In genomic region chr2:213151437-213152064, GRCh38 we compare ENCODE assay signal across 1 cellular context.
TF ChIP-seq lines count a peak whose summit lies in the region.

IKZF2 (minus strand) TSS chr2:213151612; CDS start chr2:213148629, 2,983 bp downstream.

TF ChIP-seq in HepG2, 621 proteins besides CTCF, POLR2A, EP300 and RAD21 (continued from another document and continues in another):
- no peak for TF ChIP-seq AHDC1 (CRISPR knock-in tag; IDR thresholded peaks at IDR 0.05; ENCODE audit: borderline replicate concordance)
- TF ChIP-seq ZNF329 (CRISPR knock-in tag; IDR thresholded peaks at IDR 0.05; ENCODE audit: low read depth), result 0 out of 2 replicates have a peak, but pooled peaks have one; percentile 39
- TF ChIP-seq MAZ (IDR thresholded peaks at IDR 0.05; ENCODE audit: borderline replicate concordance, low read depth, low read length), result peak; percentile 51; the same call in 1 of the 2 replicates
- TF ChIP-seq MAZ (CRISPR knock-in tag; IDR thresholded peaks at IDR 0.05; ENCODE audit: low read depth), result peak; percentile 87
- TF ChIP-seq SRSF9 (IDR thresholded peaks at IDR 0.05; ENCODE audit: borderline replicate concordance, insufficient read depth, low read depth, low read length, poor library complexity, severe bottlenecking), result no peak
- TF ChIP-seq ZNF772 (CRISPR knock-in tag; IDR thresholded peaks at IDR 0.05), result peak; percentile 23; the same call in 1 of the 2 replicates
- 0 out of 2 replicates have a peak, but pooled peaks have one; percentile 46 for TF ChIP-seq SP4 (CRISPR knock-in tag; IDR thresholded peaks at IDR 0.05)
- peak; percentile 56; the same call in 1 of the 2 replicates for TF ChIP-seq SAFB2 (CRISPR knock-in tag; IDR thresholded peaks at IDR 0.05; ENCODE audit: borderline replicate concordance, low read depth)
- peak; percentile 35; the same call in 1 of the 2 replicates for TF ChIP-seq ZNF253 (CRISPR knock-in tag; IDR thresholded peaks at IDR 0.05; ENCODE audit: borderline replicate concordance)
- no peak for TF ChIP-seq KMT2B (CRISPR knock-in tag; IDR thresholded peaks at IDR 0.05)
- peak; percentile 60 for TF ChIP-seq SKI (IDR thresholded peaks at IDR 0.05; ENCODE audit: partially characterized antibody)
- TF ChIP-seq ZSCAN20 (CRISPR knock-in tag; IDR thresholded peaks at IDR 0.05; ENCODE audit: borderline replicate concordance), result peak; percentile 85; the same call in 1 of the 2 replicates
- TF ChIP-seq SAP130 (CRISPR knock-in tag; IDR thresholded peaks at IDR 0.05; ENCODE audit: low read depth), result peak; percentile 20; the same call in 1 of the 2 replicates
- TF ChIP-seq NR0B2 (CRISPR knock-in tag; IDR thresholded peaks at IDR 0.05), result peak; percentile 74; the same call in 1 of the 2 replicates
- no peak for TF ChIP-seq USF2 (IDR thresholded peaks at IDR 0.05; ENCODE audit: low read depth, low read length)
- no peak for TF ChIP-seq USF2 (CRISPR knock-in tag; IDR thresholded peaks at IDR 0.05; ENCODE audit: borderline replicate concordance)
- TF ChIP-seq ZNF501 (CRISPR knock-in tag; IDR thresholded peaks at IDR 0.05), result peak; percentile 69; the same call in 1 of the 2 replicates
- 0 out of 2 replicates have a peak, but pooled peaks have one; percentile 8 for TF ChIP-seq POLR2G (IDR thresholded peaks at IDR 0.05; ENCODE audit: low read depth, low read length)
- peak; percentile 77; the same call in 1 of the 2 replicates for TF ChIP-seq ZNF142 (CRISPR knock-in tag; IDR thresholded peaks at IDR 0.05)
- 0 out of 2 replicates have a peak, but pooled peaks have one; percentile 66 for TF ChIP-seq MTA1 (CRISPR knock-in tag; IDR thresholded peaks at IDR 0.05; ENCODE audit: borderline replicate concordance)
- peak; percentile 98 for TF ChIP-seq ZBTB14 (CRISPR knock-in tag; IDR thresholded peaks at IDR 0.05)
- TF ChIP-seq ZNF646 (CRISPR knock-in tag; IDR thresholded peaks at IDR 0.05), result no peak
- peak; percentile 3; the same call in 1 of the 2 replicates for TF ChIP-seq PATZ1 (CRISPR knock-in tag; IDR thresholded peaks at IDR 0.05)
- TF ChIP-seq ZSCAN21 (CRISPR knock-in tag; IDR thresholded peaks at IDR 0.05; ENCODE audit: borderline replicate concordance), result peak; percentile 75; the same call in 1 of the 2 replicates
